In the genomic region with DNA sequence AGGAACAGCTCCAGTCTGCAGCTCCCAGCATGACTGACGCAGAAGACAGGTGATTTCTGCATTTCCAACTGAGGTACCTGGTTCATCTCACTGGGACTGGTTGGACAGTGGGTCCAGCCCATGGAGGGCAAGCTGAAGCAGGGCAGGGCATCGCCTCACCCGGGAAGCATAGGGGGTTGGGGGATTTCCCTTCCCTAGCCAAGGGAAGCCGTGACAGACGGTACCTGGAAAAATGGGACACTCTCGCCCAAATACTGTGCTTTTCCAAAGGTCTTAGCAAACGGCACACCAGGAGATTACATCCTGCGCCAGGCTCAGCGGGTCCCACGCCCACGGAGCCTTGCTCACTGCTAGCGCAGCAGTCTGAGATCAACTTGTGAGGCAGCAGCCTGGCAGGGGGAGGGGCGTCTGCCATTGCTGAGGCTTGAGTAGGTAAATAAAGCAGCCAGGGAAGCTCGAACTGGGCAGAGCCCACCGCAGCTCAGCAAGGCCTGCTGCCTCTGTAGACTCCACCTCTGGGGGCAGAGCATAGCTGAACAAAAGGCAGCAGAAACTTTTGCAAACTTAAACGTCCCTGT, we compare ENCODE assay signal across 7 cellular contexts. TPM values are rescaled to one million over a fixed set of nuclear protein-coding genes. Genes with fewer than 3 reads are reported as not detected.
DNase-seq lines count a peak whose midpoint lies in the region; TF ChIP-seq lines count a peak whose summit lies in the region.
"Not testable (repeated sequence)": the region's sequence is repeated elsewhere in the genome, so short reads cannot be mapped to it uniquely, and the experiment has no call there.

No MANE protein-coding gene starts in this region.

- H3K4me3 ChIP-seq in HUES64 (ENCODE audit: low read length) (peak overlapping the region; percentile 33), NT2/D1 (ENCODE audit: insufficient read length, low read depth) (peak overlapping the region; percentile 6), neuronal stem cell (ENCODE audit: low read length in 2 of 2) (peak overlapping the region in 1 of 2 donors; percentile 18)
- H3K4me3 ChIP-seq in endodermal cell (ENCODE audit: low read length) = not testable (repeated sequence)

- not testable (repeated sequence) for H2BK120ac ChIP-seq in neuronal stem cell (ENCODE audit: low read depth, low read length)

- H3K27ac Mint-ChIP-seq in endodermal cell = peak overlapping the region; percentile 86

- peak; percentile 42 for TF ChIP-seq CTCF in endodermal cell (conservative IDR thresholded peaks at IDR 0.05)

- peaks cover 12% of the 10 kb centered on the region for H3K4me1 Mint-ChIP-seq in endodermal cell

- not testable (repeated sequence) for H3K9me3 ChIP-seq in ES-I3 (ENCODE audit: control insufficient read depth, insufficient read depth, low read length); NT2/D1 (ENCODE audit: insufficient read depth, low read length)
- H3K9me3 ChIP-seq in HUES64 (ENCODE audit: insufficient read depth, low read depth, low read length) (peaks cover 10% of the 10 kb centered on the region; the same call in 1 of the 2 replicates), endodermal cell (ENCODE audit: control insufficient read depth, low read length) (peaks cover 18% of the 10 kb centered on the region), neuronal stem cell (replicated peaks in 1 of 2; ENCODE audit: control insufficient read depth in 2 of 2, insufficient read depth in 1 of 2, low read depth in 1 of 2, low read length in 2 of 2) (peaks cover 0 to 17% of the 10 kb centered on the region in 2 donors)

- peak overlapping the region; percentile 11; the same call in 1 of the 2 replicates for H3K27ac ChIP-seq in HUES64 (ENCODE audit: low read depth, low read length)
- peak overlapping the region; percentile 10 for H3K27ac ChIP-seq in angular gyrus (ENCODE audit: low read depth, low read length)
- H3K27ac ChIP-seq in endodermal cell (ENCODE audit: low read depth, low read length); neuronal stem cell (replicated peaks; ENCODE audit: low read length): not testable (repeated sequence)

- not testable (repeated sequence) for H2BK5ac ChIP-seq in neuronal stem cell (ENCODE audit: low read length)

- not testable (repeated sequence) for DNase-seq in NT2/D1 (ENCODE audit: low read depth, low spot score); neuronal stem cell (ENCODE audit: low spot score)
- DNase-seq in endodermal cell = peak; percentile 71
- DNase-seq in islet precursor cell = peak; percentile 54

- H4K8ac ChIP-seq in neuronal stem cell (ENCODE audit: low read depth, low read length) = peak overlapping the region; percentile 17

- not testable (repeated sequence) for H3K4me1 ChIP-seq in ES-I3 (ENCODE audit: insufficient read depth, low read length); HUES64 (ENCODE audit: insufficient read depth, low read length); NT2/D1 (ENCODE audit: insufficient read depth, insufficient read length); endodermal cell (ENCODE audit: control insufficient read depth, insufficient read depth, low read length); neuronal stem cell (ENCODE audit: control insufficient read depth in 2 of 2, insufficient read depth in 1 of 2, low read depth in 1 of 2, low read length in 2 of 2)

- H2AFZ ChIP-seq in neuronal stem cell (ENCODE audit: low read length) = not testable (repeated sequence)

- H3K79me1 ChIP-seq in neuronal stem cell (ENCODE audit: low read depth, low read length) = not testable (repeated sequence)

- not testable (repeated sequence) for H3K27me3 Mint-ChIP-seq in endodermal cell (ENCODE audit: insufficient read depth)

- peaks cover 17% of the 10 kb centered on the region for H3K36me3 Mint-ChIP-seq in endodermal cell (ENCODE audit: low read depth)

- peaks cover 37% of the 10 kb centered on the region for H3K9me3 Mint-ChIP-seq in endodermal cell

- not testable (repeated sequence) for H3K27me3 ChIP-seq in HUES64 (ENCODE audit: insufficient read depth, low read length); NT2/D1 (ENCODE audit: insufficient read depth, insufficient read length); endodermal cell (ENCODE audit: control insufficient read depth, insufficient read depth, low read length, poor library complexity, severe bottlenecking); neuronal stem cell (ENCODE audit: control insufficient read depth in 3 of 3, insufficient read depth in 3 of 3, low read depth in 1 of 3, low read length in 3 of 3)

- H3K4me2 ChIP-seq in neuronal stem cell (ENCODE audit: insufficient read depth, low read length, poor library complexity, severe bottlenecking) = not testable (repeated sequence)

- H3K36me3 ChIP-seq in ES-I3 (ENCODE audit: insufficient read depth, low read length); HUES64 (ENCODE audit: insufficient read depth, low read length); NT2/D1 (ENCODE audit: insufficient read depth, insufficient read length, low read length); endodermal cell (ENCODE audit: control insufficient read depth, insufficient read depth, low read length); neuronal stem cell (replicated peaks in 1 of 2; ENCODE audit: control insufficient read depth in 2 of 2, insufficient read depth in 2 of 2, low read length in 2 of 2): not testable (repeated sequence)

- not testable (repeated sequence) for H2BK12ac ChIP-seq in neuronal stem cell (ENCODE audit: low read length)

- H3K9ac ChIP-seq in ES-I3 (ENCODE audit: low read depth, low read length) = peak overlapping the region; percentile 37; the same call in 1 of the 2 replicates
- not testable (repeated sequence) for H3K9ac ChIP-seq in HUES64 (ENCODE audit: low read depth, low read length); endodermal cell (ENCODE audit: extremely low read depth, low read length, poor library complexity, severe bottlenecking); neuronal stem cell (ENCODE audit: low read depth, low read length, poor library complexity)
- H3K9ac ChIP-seq in NT2/D1 (ENCODE audit: insufficient read length, low read depth) = peak overlapping the region; percentile 42

- not testable (repeated sequence) for H2AK5ac ChIP-seq in neuronal stem cell (ENCODE audit: low read depth, low read length)

- H3K4me3 Mint-ChIP-seq in endodermal cell = peak overlapping the region; percentile 42

- H3K18ac ChIP-seq in neuronal stem cell (ENCODE audit: low read length) = peak overlapping the region; percentile 57

- H4K91ac ChIP-seq in neuronal stem cell (ENCODE audit: low read depth, low read length, poor library complexity) = not testable (repeated sequence)

- H3K23ac ChIP-seq in neuronal stem cell (ENCODE audit: low read depth, low read length, poor library complexity) = not testable (repeated sequence)

- not testable (repeated sequence) for H2BK15ac ChIP-seq in neuronal stem cell (ENCODE audit: low read length)

- H3K14ac ChIP-seq in neuronal stem cell (ENCODE audit: low read length) = not testable (repeated sequence)

- H3K4ac ChIP-seq in neuronal stem cell (ENCODE audit: low read length) = not testable (repeated sequence)

- 53% methylated on average over 16 of the region's 16 CpGs for WGBS in HUES64
- 67 to 83% methylated on average over 5 to 16 of the region's 16 CpGs for WGBS in endodermal cell (ENCODE audit: insufficient coverage in 1 of 2, insufficient read length in 1 of 2), 2 experiments
- no CpG with 5 or more reads among the region's 16 CpGs for WGBS in neuronal stem cell (ENCODE audit: extremely low coverage in 2 of 2, insufficient read length in 2 of 2, insufficient replicate concordance in 1 of 2), 2 donors

RNA-seq across cellular contexts. Expression of a gene that starts 27.3 kb away (rescaled TPM):
- 5.8 TPM for polyA plus RNA-seq in HUES64 (2013, experiment 1 of 2)
- 6.5 TPM for polyA plus RNA-seq in HUES64 (2013, experiment 2 of 2)
- total RNA-seq in endodermal cell = 10 to 100 TPM; 26.5 to 38.2 TPM
- polyA plus RNA-seq in endodermal cell (2013, experiment 1 of 2) = 14.9 TPM
- 12.8 TPM for polyA plus RNA-seq in endodermal cell (2013, experiment 2 of 2)
- polyA plus RNA-seq in neuronal stem cell (2013, experiment 1 of 2) = 7.9 TPM
- 7.9 TPM for polyA plus RNA-seq in neuronal stem cell (2013, experiment 2 of 2)
